ENCODE assay signal across 7 cellular contexts in the genomic region with DNA sequence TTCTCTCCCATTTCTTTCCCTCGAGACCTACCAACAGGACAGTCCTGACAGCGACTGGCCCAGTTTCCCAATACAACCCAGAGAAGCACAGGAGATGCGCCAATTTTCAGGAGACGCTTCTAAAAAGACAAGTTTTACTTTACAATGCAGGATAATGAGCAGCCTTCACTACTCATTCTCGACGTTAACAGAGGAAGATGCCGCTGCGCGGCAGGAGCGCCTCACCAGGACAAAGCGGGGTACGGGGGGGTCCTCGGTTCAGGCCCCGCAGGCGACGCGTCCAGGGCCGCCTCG. TPM values are rescaled to one million over a fixed set of nuclear protein-coding genes. Genes with fewer than 3 reads are reported as not detected.
A peak's percentile ranks its signal among the peaks of the same experiment; 100 is the strongest.
DNase-seq lines count a peak whose midpoint lies in the region; ATAC-seq, FAIRE-seq and TF ChIP-seq lines count a peak whose summit lies in the region.

No MANE protein-coding gene starts in this region.

- peaks cover 8 to 19% (median 17%) of the 10 kb centered on the region in 3 donors for H3K4me1 Mint-ChIP-seq in IgD-negative memory B cell

- H3K9me3 ChIP-seq in lower lobe of right lung, result no peaks in the 10 kb centered on the region
- no peaks in the 10 kb centered on the region for H3K9me3 ChIP-seq in upper lobe of left lung

- H3K27me3 Mint-ChIP-seq in IgD-negative memory B cell, result no peaks in the 10 kb centered on the region

- intact Hi-C loops in lower lobe of right lung (cut with DNase I), result no loop called here

- 7 to 24% methylated on average over 3 to 18 of the region's 19 CpGs for WGBS in upper lobe of left lung, 2 donors

- no peak for TF ChIP-seq POLR2A in upper lobe of left lung (IDR thresholded peaks at IDR 0.05)

- H3K4me3 Mint-ChIP-seq in IgD-negative memory B cell, result peak overlapping the region; percentile 82 to 95 (median 87)

- TF ChIP-seq EP300 in upper lobe of left lung (IDR thresholded peaks at IDR 0.05), result no peak

- H3K27ac ChIP-seq in lower lobe of right lung (peak overlapping the region; percentile 76), upper lobe of left lung (peak overlapping the region; percentile 78 to 88 (median 78))

- H3K4me1 ChIP-seq in lower lobe of right lung (peaks cover 5% of the 10 kb centered on the region), upper lobe of left lung (peaks cover 0 to 13% (median 2%) of the 10 kb centered on the region in 4 donors)

- H3K4me3 ChIP-seq in GM08714 (ENCODE audit: low read length) (peak overlapping the region; percentile 96), bronchial epithelial cell (ENCODE audit: low read depth, low read length) (peak overlapping the region; percentile 64), lower lobe of right lung (peak overlapping the region; percentile 75), upper lobe of left lung (peak overlapping the region; percentile 52 to 82 (median 77))

- H3K9me3 Mint-ChIP-seq in IgD-negative memory B cell, result no peaks in the 10 kb centered on the region

- peaks cover 2% of the 10 kb centered on the region for H3K36me3 Mint-ChIP-seq in IgD-negative memory B cell

- DNase-seq in bronchial epithelial cell (ENCODE audit: low read depth), result peak; percentile 2
- DNase-seq in lower lobe of right lung, result no peak
- no peak for DNase-seq in upper lobe of left lung
- DNase-seq in iPS-NIHi7 (ENCODE audit: extremely low spot score), result no peak

- TF ChIP-seq CTCF in bronchial epithelial cell (IDR thresholded peaks at IDR 0.05; ENCODE audit: insufficient read depth, low read length, severe bottlenecking) (no peak), lower lobe of right lung (IDR thresholded peaks at IDR 0.05) (no peak), upper lobe of left lung (IDR thresholded peaks at IDR 0.05) (no peak)

- no peak for FAIRE-seq in bronchial epithelial cell (lab: Jason Lieb, UNC)

- H3K27me3 ChIP-seq in bronchial epithelial cell (ENCODE audit: control insufficient read depth, insufficient read depth, low read length) (no peaks in the 10 kb centered on the region), lower lobe of right lung (ENCODE audit: low read depth) (no peaks in the 10 kb centered on the region), upper lobe of left lung (no peaks in the 10 kb centered on the region)

- ATAC-seq in GM21526 (IDR thresholded peaks at IDR 0.05; ENCODE audit: low FRiP score, unreplicated experiment) (peak; percentile 15), lower lobe of right lung (peak; percentile 16 to 43), upper lobe of left lung (ENCODE audit: low FRiP score in 2 of 2) (peak in 1 of 2 donors; percentile 34)

- no peaks in the 10 kb centered on the region for H3K36me3 ChIP-seq in bronchial epithelial cell (ENCODE audit: control insufficient read depth, insufficient read depth, low read length)
- no peaks in the 10 kb centered on the region for H3K36me3 ChIP-seq in lower lobe of right lung
- no peaks in the 10 kb centered on the region for H3K36me3 ChIP-seq in upper lobe of left lung

- peak overlapping the region; percentile 74 to 87 (median 81) for H3K27ac Mint-ChIP-seq in IgD-negative memory B cell

RNA-seq across cellular contexts. Expression of a gene that starts 0.7 kb away (rescaled TPM):
- polyA plus RNA-seq in IgD-negative memory B cell, result 2.9 TPM
- 3.4 and 5.6 TPM in 2 replicates for total RNA-seq in bronchial epithelial cell
- 13.1 TPM for total RNA-seq in lower lobe of right lung
- 10 to 100 TPM in 5 of 6 donors, 1 to 10 TPM in 1; 6.1 to 23.0 (median 13.8) TPM for total RNA-seq in upper lobe of left lung
